In genomic region chr6:151276112-151276745, GRCh38 we compare ENCODE assay signal across 11 cellular contexts. TPM values are rescaled to one million over a fixed set of nuclear protein-coding genes. Genes with fewer than 3 reads are reported as not detected.
DNase-seq lines count a peak whose midpoint lies in the region; ATAC-seq and TF ChIP-seq lines count a peak whose summit lies in the region.
"Had no signal": no experiment of that assay in that cellular context is flagged by ENCODE, and none has a peak within 500 bp of the region (broad histone marks: within the 10 kb centered on the region; RNA-seq: fewer than 3 reads in every experiment).

No MANE protein-coding gene starts in this region.

- H3K27me3 ChIP-seq in BJ (ENCODE audit: control insufficient read depth, insufficient read depth, low read length), result no peaks in the 10 kb centered on the region

- TF ChIP-seq CTCF in BJ (IDR thresholded peaks at IDR 0.05; ENCODE audit: insufficient read depth, low read depth, low read length) (peak; percentile 26), fibroblast of the aortic adventitia (IDR thresholded peaks at IDR 0.05; ENCODE audit: insufficient read depth, low read length) (peak; percentile 29), osteocyte (IDR thresholded peaks at IDR 0.05) (peak; percentile 25), GM10266 (IDR thresholded peaks at IDR 0.05; ENCODE audit: control insufficient read depth, insufficient read depth, low read depth, missing control alignments) (no peak)

- peak; percentile 38; the same call in 1 of the 3 replicates for ATAC-seq in SK-N-SH treated with all-trans-retinoic acid at 6 μM for 48 hours
- ATAC-seq in natural killer cell treated with Interleukin-12 subunit alpha and Interleukin-12 subunit beta and Interleukin-15 and Interleukin-18, amount 100 ng/mL, for 72 hours, result no peak
- ATAC-seq: natural killer cell had no signal

- CTCF ChIA-PET in BJ (lab: Yijun Ruan, JAX), result interaction anchor here (0.9 to 1.0 kb wide), 2 partner anchors 17 to 48 kb away, joined by 4 to 5 read pairs; no protein-coding TSS in a partner anchor

- H3K9me3 Mint-ChIP-seq in osteocyte (ENCODE audit: unreplicated experiment), result no peaks in the 10 kb centered on the region
- no peaks in the 10 kb centered on the region for H3K9me3 Mint-ChIP-seq in natural killer cell treated with Interleukin-12 subunit alpha and Interleukin-12 subunit beta and Interleukin-15 and Interleukin-18, amount 100 ng/mL, for 72 hours
- H3K9me3 Mint-ChIP-seq: CD4-positive, alpha-beta T cell; natural killer cell had no signal

- H3K4me1 Mint-ChIP-seq in osteocyte (ENCODE audit: unreplicated experiment), result peaks cover 48% of the 10 kb centered on the region
- H3K4me1 Mint-ChIP-seq in natural killer cell treated with Interleukin-12 subunit alpha and Interleukin-12 subunit beta and Interleukin-15 and Interleukin-18, amount 100 ng/mL, for 72 hours (ENCODE audit: low read depth in 2 of 2), result no peaks in the 10 kb centered on the region
- H3K4me1 Mint-ChIP-seq: natural killer cell had no signal

- no peaks in the 10 kb centered on the region for H3K27me3 Mint-ChIP-seq in osteocyte (ENCODE audit: unreplicated experiment)
- H3K27me3 Mint-ChIP-seq in natural killer cell treated with Interleukin-12 subunit alpha and Interleukin-12 subunit beta and Interleukin-15 and Interleukin-18, amount 100 ng/mL, for 72 hours, result peaks cover 15 to 16% of the 10 kb centered on the region in 2 donors

- POLR2A ChIA-PET in BJ (lab: Charles Lee), result no interaction called here

- DNase-seq in BJ (ENCODE audit: low read depth) (peak; percentile 74), fibroblast of the aortic adventitia (ENCODE audit: low read depth) (peak; percentile 90), osteocyte (ENCODE audit: extremely low spot score, unreplicated experiment) (no peak), NCI-H128 (lab: John Stamatoyannopoulos, UW; ENCODE audit: unreplicated experiment) (no peak), GM10266 (ENCODE audit: extremely low spot score) (no peak)
- DNase-seq in natural killer cell treated with Interleukin-12 subunit alpha and Interleukin-12 subunit beta and Interleukin-15 and Interleukin-18, amount 100 ng/mL, for 72 hours (ENCODE audit: low spot score), result no peak
- no peak for DNase-seq in activated CD4-positive, CD25-positive, alpha-beta regulatory T cell treated with anti-CD3 and anti-CD28 coated beads, Interleukin-2, amount 50 U/mL, for 72 hours
- DNase-seq: activated naive CD4-positive, alpha-beta T cell; CD4-positive, alpha-beta T cell; natural killer cell had no signal

- H3K36me3 Mint-ChIP-seq in osteocyte (ENCODE audit: unreplicated experiment), result no peaks in the 10 kb centered on the region
- no peaks in the 10 kb centered on the region for H3K36me3 Mint-ChIP-seq in natural killer cell treated with Interleukin-12 subunit alpha and Interleukin-12 subunit beta and Interleukin-15 and Interleukin-18, amount 100 ng/mL, for 72 hours
- H3K36me3 Mint-ChIP-seq: natural killer cell had no signal

- H3K27ac Mint-ChIP-seq in osteocyte (ENCODE audit: unreplicated experiment), result peak overlapping the region; percentile 90
- no peak overlapping the region for H3K27ac Mint-ChIP-seq in natural killer cell treated with Interleukin-12 subunit alpha and Interleukin-12 subunit beta and Interleukin-15 and Interleukin-18, amount 100 ng/mL, for 72 hours
- H3K27ac Mint-ChIP-seq: CD4-positive, alpha-beta T cell; natural killer cell had no signal

- peak overlapping the region; percentile 19 for H3K4me3 Mint-ChIP-seq in osteocyte (ENCODE audit: unreplicated experiment)
- H3K4me3 Mint-ChIP-seq in natural killer cell treated with Interleukin-12 subunit alpha and Interleukin-12 subunit beta and Interleukin-15 and Interleukin-18, amount 100 ng/mL, for 72 hours, result no peak overlapping the region
- H3K4me3 Mint-ChIP-seq: CD4-positive, alpha-beta T cell; natural killer cell had no signal

- H3K4me3 ChIP-seq in BJ (ENCODE audit: low read depth, low read length) (no peak overlapping the region), fibroblast of the aortic adventitia (ENCODE audit: low read depth, low read length) (peak overlapping the region; percentile 18)

- H3K36me3 ChIP-seq in BJ (ENCODE audit: control insufficient read depth, insufficient read depth, low read length), result no peaks in the 10 kb centered on the region

TF ChIP-seq in SK-N-SH treated with all-trans-retinoic acid at 6 μM for 48 hours, 23 proteins besides CTCF, POLR2A, EP300 and RAD21:
- TF ChIP-seq ZFP3 (CRISPR knock-in tag; IDR thresholded peaks at IDR 0.05) (no peak), GLIS3 (CRISPR knock-in tag; IDR thresholded peaks at IDR 0.05) (no peak), RARB (CRISPR knock-in tag; IDR thresholded peaks at IDR 0.05) (no peak), TCF4 (CRISPR knock-in tag; IDR thresholded peaks at IDR 0.05; ENCODE audit: borderline replicate concordance) (no peak), POU6F1 (CRISPR knock-in tag; IDR thresholded peaks at IDR 0.05; ENCODE audit: borderline replicate concordance, low read depth) (no peak), ISL1 (CRISPR knock-in tag; IDR thresholded peaks at IDR 0.05) (peak; percentile 24; the same call in 1 of the 2 replicates), BACH2 (CRISPR knock-in tag; IDR thresholded peaks at IDR 0.05; ENCODE audit: borderline replicate concordance) (no peak), ZNF8 (CRISPR knock-in tag; IDR thresholded peaks at IDR 0.05) (no peak), ARNTL (CRISPR knock-in tag; IDR thresholded peaks at IDR 0.05; ENCODE audit: borderline replicate concordance, low read depth) (no peak)

RNA-seq across cellular contexts. Expression of gene AKAP12, which starts 36.5 kb away (rescaled TPM):
- polyA plus RNA-seq in BJ (2011; rRNA removed), result 27.7 and 33.7 TPM in 2 replicates
- 14.1 and 19.3 TPM in 2 replicates for polyA minus RNA-seq in BJ (2011; rRNA and poly(A)+ RNA removed)
- total RNA-seq in fibroblast of the aortic adventitia (ENCODE audit: low replicate concordance) (196 and 349 TPM in 2 replicates), osteocyte (154 and 165 TPM in 2 replicates)
- total RNA-seq in natural killer cell treated with Interleukin-12 subunit alpha and Interleukin-12 subunit beta and Interleukin-15 and Interleukin-18, amount 100 ng/mL, for 72 hours, result 1 to 10 TPM in 1 of 2 donors, not detected in 1; 4.7 TPM

Comparison
In these comparisons a context has a peak if more than half of its experiments do, and no peak if none do; other contexts are left out.
1. DNase-seq: peak in BJ (single experiment) and fibroblast of the aortic adventitia (single experiment); none in osteocyte (single experiment), NCI-H128 (single experiment), natural killer cell treated with Interleukin-12 subunit alpha and Interleukin-12 subunit beta and Interleukin-15 and Interleukin-18, amount 100 ng/mL, for 72 hours (single experiment), activated CD4-positive, CD25-positive, alpha-beta regulatory T cell treated with anti-CD3 and anti-CD28 coated beads, Interleukin-2, amount 50 U/mL, for 72 hours (single experiment) and GM10266 (single experiment).
2. RNA of gene AKAP12, which starts 36.5 kb away (total RNA-seq): 196 to 349 TPM in fibroblast of the aortic adventitia and 154 to 165 TPM in osteocyte; 4.7 TPM in natural killer cell treated with Interleukin-12 subunit alpha and Interleukin-12 subunit beta and Interleukin-15 and Interleukin-18, amount 100 ng/mL, for 72 hours; every median in the first group is over 10 times any median in the second.